In genomic region chr20:44219287-44219686, GRCh38 we compare ENCODE assay signal across 13 cellular contexts. TPM values are rescaled to one million over a fixed set of nuclear protein-coding genes. Genes with fewer than 3 reads are reported as not detected.
DNase-seq lines count a peak whose midpoint lies in the region; ATAC-seq and TF ChIP-seq lines count a peak whose summit lies in the region.
"Had no signal": no experiment of that assay in that cellular context is flagged by ENCODE, and none has a peak within 500 bp of the region (broad histone marks: within the 10 kb centered on the region; RNA-seq: fewer than 3 reads in every experiment).

No MANE protein-coding gene starts in this region.

- no peak overlapping the region for H3K4me3 Mint-ChIP-seq in activated CD4-positive, alpha-beta memory T cell treated with anti-CD3 and anti-CD28 coated beads, Interleukin-2, amount 10 ng/mL, durations not matched to agents 7 days and 5 days
- peak overlapping the region; percentile 69 to 94 (median 86) for H3K4me3 Mint-ChIP-seq in immature natural killer cell
- H3K4me3 Mint-ChIP-seq in type B pancreatic cell, result no peak overlapping the region
- H3K4me3 Mint-ChIP-seq in Calu3 (ENCODE audit: low read depth, unreplicated experiment), result no peak overlapping the region

- no peaks in the 10 kb centered on the region for H3K9me3 Mint-ChIP-seq in activated CD4-positive, alpha-beta memory T cell treated with anti-CD3 and anti-CD28 coated beads, Interleukin-2, amount 10 ng/mL, durations not matched to agents 7 days and 5 days
- H3K9me3 Mint-ChIP-seq in immature natural killer cell, result no peaks in the 10 kb centered on the region
- H3K9me3 Mint-ChIP-seq in type B pancreatic cell, result no peaks in the 10 kb centered on the region
- no peaks in the 10 kb centered on the region for H3K9me3 Mint-ChIP-seq in Calu3 (ENCODE audit: low read depth, unreplicated experiment)
- H3K9me3 Mint-ChIP-seq: brain had no signal

- H3K36me3 Mint-ChIP-seq in activated CD4-positive, alpha-beta memory T cell treated with anti-CD3 and anti-CD28 coated beads, Interleukin-2, amount 10 ng/mL, durations not matched to agents 7 days and 5 days (ENCODE audit: low read depth), result no peaks in the 10 kb centered on the region
- H3K36me3 Mint-ChIP-seq in immature natural killer cell (peaks cover 4 to 8% (median 5%) of the 10 kb centered on the region in 3 donors), type B pancreatic cell (no peaks in the 10 kb centered on the region), Calu3 (ENCODE audit: insufficient read depth, unreplicated experiment) (peaks cover 4% of the 10 kb centered on the region)

- DNase-seq in stimulated activated naive CD4-positive, alpha-beta T cell (lab: John Stamatoyannopoulos, UW), result peak in 5 of 6 experiments; percentile 4 to 52 (median 11)
- no peak for DNase-seq in stimulated activated naive CD4-positive, alpha-beta T cell treated with Interleukin-2 at 50 U/mL for 16 hours (lab: John Stamatoyannopoulos, UW)
- no peak for DNase-seq in activated CD4-positive, alpha-beta memory T cell treated with anti-CD3 and anti-CD28 coated beads, Interleukin-2, amount 10 ng/mL, durations not matched to agents 7 days and 5 days
- peak in 2 of 3 donors; percentile 16 to 25 for DNase-seq in immature natural killer cell
- DNase-seq in type B pancreatic cell (ENCODE audit: extremely low spot score, unreplicated experiment), result no peak
- DNase-seq in Calu3, result no peak
- no peak for DNase-seq in NCI-H2171 treated with DMSO at 0.1 percent for 48 hours (lab: John Stamatoyannopoulos, UW)
- DNase-seq: AML-193 had no signal

- CTCF ChIA-PET in activated CD4-positive, alpha-beta memory T cell treated with anti-CD3 and anti-CD28 coated beads, Interleukin-2, amount 10 ng/mL, durations not matched to agents 7 days and 5 days (lab: Charles Lee), result interaction anchor here (0.7 to 14.1 kb wide), 12 partner anchors 9 to 390 kb away, joined by 3 to 470 read pairs (median 6); partner anchors contain the start of genes FITM2 and OSER1
- CTCF ChIA-PET in Calu3 (lab: Charles Lee), result interaction anchor here (0.6 to 4.1 kb wide), 3 partner anchors 93 to 392 kb away, joined by 3 to 56 read pairs (median 51); partner anchors contain the start of gene FITM2

- no TSS peak for BruUV-seq in Calu3 (replicated peaks; lab: Mats Ljungman, UMichigan)

- intact Hi-C loops in Calu3 (cut with micrococcal nuclease; ENCODE audit: unreplicated experiment), result loop anchor here (5.0 to 10.0 kb wide), 3 partner anchors 463 to 648 kb away; no protein-coding TSS in a partner anchor

- peaks cover 38% of the 10 kb centered on the region for H3K4me1 Mint-ChIP-seq in activated CD4-positive, alpha-beta memory T cell treated with anti-CD3 and anti-CD28 coated beads, Interleukin-2, amount 10 ng/mL, durations not matched to agents 7 days and 5 days
- H3K4me1 Mint-ChIP-seq in immature natural killer cell, result peaks cover 55% of the 10 kb centered on the region in 2 donors
- H3K4me1 Mint-ChIP-seq in type B pancreatic cell (ENCODE audit: unreplicated experiment), result peaks cover 13% of the 10 kb centered on the region
- peaks cover 16% of the 10 kb centered on the region for H3K4me1 Mint-ChIP-seq in Calu3 (ENCODE audit: low read depth, unreplicated experiment)

- no peak for ATAC-seq in HG03196 (IDR thresholded peaks at IDR 0.05; ENCODE audit: unreplicated experiment)

- POLR2A ChIA-PET in activated CD4-positive, alpha-beta memory T cell treated with anti-CD3 and anti-CD28 coated beads, Interleukin-2, amount 10 ng/mL, durations not matched to agents 7 days and 5 days (lab: Charles Lee), result interaction anchor here (0.6 to 5.5 kb wide), 4 partner anchors 9 to 409 kb away, joined by 3 to 62 read pairs (median 8); partner anchors contain the start of genes FITM2 and OSER1

- H3K27ac Mint-ChIP-seq in activated CD4-positive, alpha-beta memory T cell treated with anti-CD3 and anti-CD28 coated beads, Interleukin-2, amount 10 ng/mL, durations not matched to agents 7 days and 5 days, result peak overlapping the region; percentile 78
- H3K27ac Mint-ChIP-seq in immature natural killer cell, result peak overlapping the region; percentile 79 to 95 (median 84)
- peak overlapping the region; percentile 1 for H3K27ac Mint-ChIP-seq in type B pancreatic cell
- H3K27ac Mint-ChIP-seq in Calu3 (ENCODE audit: unreplicated experiment), result no peak overlapping the region

- H3K27me3 Mint-ChIP-seq in activated CD4-positive, alpha-beta memory T cell treated with anti-CD3 and anti-CD28 coated beads, Interleukin-2, amount 10 ng/mL, durations not matched to agents 7 days and 5 days, result no peaks in the 10 kb centered on the region
- H3K27me3 Mint-ChIP-seq in immature natural killer cell (ENCODE audit: low read depth in 3 of 3) (peaks cover 0 to 4% (median 2%) of the 10 kb centered on the region in 3 donors), type B pancreatic cell (no peaks in the 10 kb centered on the region), Calu3 (ENCODE audit: unreplicated experiment) (no peaks in the 10 kb centered on the region)
- H3K27me3 Mint-ChIP-seq: brain had no signal

- TF ChIP-seq CTCF in type B pancreatic cell (conservative IDR thresholded peaks at IDR 0.05) (no peak), Calu3 (IDR thresholded peaks at IDR 0.05; ENCODE audit: unreplicated experiment) (no peak)

RNA-seq across cellular contexts. Expression of gene OSER1, which starts 8.7 kb away (rescaled TPM):
- total RNA-seq in activated CD4-positive, alpha-beta memory T cell treated with anti-CD3 and anti-CD28 coated beads, Interleukin-2, amount 10 ng/mL, durations not matched to agents 7 days and 5 days, result 10 to 100 TPM; 30.8 to 31.4 TPM
- polyA plus RNA-seq in immature natural killer cell, result 10 to 100 TPM; 37.9 to 61.4 (median 55.1) TPM
- total RNA-seq in type B pancreatic cell (ENCODE audit: low replicate concordance) (31.1 and 38.4 TPM in 2 replicates), Calu3 (2022) (52.2 and 56.7 TPM in 2 replicates)

RNA-seq across cellular contexts. Expression of gene GDAP1L1, which starts 27.8 kb away (rescaled TPM):
- not detected for total RNA-seq in activated CD4-positive, alpha-beta memory T cell treated with anti-CD3 and anti-CD28 coated beads, Interleukin-2, amount 10 ng/mL, durations not matched to agents 7 days and 5 days
- polyA plus RNA-seq in immature natural killer cell, result not detected
- total RNA-seq in type B pancreatic cell (ENCODE audit: low replicate concordance) (1.3 and 1.8 TPM in 2 replicates), Calu3 (2022) (not detected in 2 replicates)
- total RNA-seq: fibroblast of villous mesenchyme, M059J, mononuclear cell had no signal

RNA-seq across cellular contexts. Expression of gene JPH2, which starts 32.3 kb away (rescaled TPM):
- under 1 TPM; 0.05 to 0.10 TPM for total RNA-seq in activated CD4-positive, alpha-beta memory T cell treated with anti-CD3 and anti-CD28 coated beads, Interleukin-2, amount 10 ng/mL, durations not matched to agents 7 days and 5 days
- not detected for polyA plus RNA-seq in immature natural killer cell
- total RNA-seq in type B pancreatic cell (ENCODE audit: low replicate concordance), result 4.9 and 17.3 TPM in 2 replicates
- 0.50 and 0.59 TPM in 2 replicates for total RNA-seq in Calu3 (2022)
- total RNA-seq: mononuclear cell had no signal

Comparison
In these comparisons a context has a peak if more than half of its experiments do, and no peak if none do; other contexts are left out.
1. DNase-seq: peak in stimulated activated naive CD4-positive, alpha-beta T cell (5 of 6) and immature natural killer cell (2 of 3); none in stimulated activated naive CD4-positive, alpha-beta T cell treated with Interleukin-2 at 50 U/mL for 16 hours (single experiment), activated CD4-positive, alpha-beta memory T cell treated with anti-CD3 and anti-CD28 coated beads, Interleukin-2, amount 10 ng/mL, durations not matched to agents 7 days and 5 days (single experiment), type B pancreatic cell (single experiment), Calu3 (single experiment) and NCI-H2171 treated with DMSO at 0.1 percent for 48 hours (single experiment).
2. H3K4me3 Mint-ChIP-seq: peak in immature natural killer cell (5 of 5); none in activated CD4-positive, alpha-beta memory T cell treated with anti-CD3 and anti-CD28 coated beads, Interleukin-2, amount 10 ng/mL, durations not matched to agents 7 days and 5 days (single experiment), type B pancreatic cell (single experiment) and Calu3 (single experiment).